Comparison of ENCODE assay signal across 19 cellular contexts in genomic region chr13:50990050-50990449, GRCh38.
"Had no signal": no experiment of that assay in that cellular context is flagged by ENCODE, and none has a peak within 500 bp of the region (broad histone marks: within the 10 kb centered on the region; RNA-seq: fewer than 3 reads in every experiment).

No MANE protein-coding gene starts in this region.

- H3K27ac Mint-ChIP-seq: activated CD4-positive, alpha-beta T cell treated with anti-CD3 and anti-CD28 coated beads, Interleukin-2, amount 10 ng/mL, durations not matched to agents 24 days and 14 days; activated CD8-positive, alpha-beta memory T cell treated with anti-CD3 and anti-CD28 coated beads, Interleukin-2, amount 10 ng/mL, durations not matched to agents 7 days and 5 days; activated naive CD4-positive, alpha-beta T cell treated with anti-CD3 and anti-CD28 coated beads, Interleukin-2, amount 50 U/mL, for 24 hours; activated T-cell treated with anti-CD3 and anti-CD28 coated beads, Interleukin-2, amount 50 U/mL, for 24 hours; T-cell; WTC11 had no signal

- H3K4me1 ChIP-seq: psoas muscle had no signal

- H3K27me3 Mint-ChIP-seq: activated CD4-positive, alpha-beta T cell treated with anti-CD3 and anti-CD28 coated beads, Interleukin-2, amount 10 ng/mL, durations not matched to agents 24 days and 14 days; activated CD8-positive, alpha-beta memory T cell treated with anti-CD3 and anti-CD28 coated beads, Interleukin-2, amount 10 ng/mL, durations not matched to agents 7 days and 5 days; activated naive CD4-positive, alpha-beta T cell treated with anti-CD3 and anti-CD28 coated beads, Interleukin-2, amount 50 U/mL, for 24 hours; activated T-cell treated with anti-CD3 and anti-CD28 coated beads, Interleukin-2, amount 50 U/mL, for 24 hours; naive thymus-derived CD4-positive, alpha-beta T cell; stimulated activated memory B cell treated with anti-CD40 and anti-IgM and Interleukin-4, amounts not matched to agents 10 μg/mL and 1 μg/mL and 100 μg/mL, for 72 hours; T-cell had no signal

- H3K36me3 Mint-ChIP-seq: stimulated activated memory B cell treated with anti-CD40 and anti-IgM and Interleukin-4, amounts not matched to agents 10 μg/mL and 1 μg/mL and 100 μg/mL, for 72 hours; T-cell had no signal

- H3K4me3 ChIP-seq: lower lobe of right lung, psoas muscle, spleen had no signal

- DNase-seq: activated CD4-positive, alpha-beta T cell treated with anti-CD3 and anti-CD28 coated beads, Interleukin-2, amount 10 ng/mL, durations not matched to agents 24 days and 14 days; activated CD8-positive, alpha-beta memory T cell treated with anti-CD3 and anti-CD28 coated beads, Interleukin-2, amount 10 ng/mL, durations not matched to agents 7 days and 5 days; activated effector memory CD4-positive, alpha-beta T cell treated with Interleukin-2 at 50 U/mL for 16 hours; activated T-cell treated with anti-CD3 and anti-CD28 coated beads, Interleukin-2, amount 50 U/mL, for 24 hours; central memory CD4-positive, alpha-beta T cell; cortex of kidney; effector memory CD4-positive, alpha-beta T cell; left cardiac atrium; lower lobe of right lung; naive thymus-derived CD4-positive, alpha-beta T cell; spleen; stimulated activated CD4-positive, alpha-beta T cell treated with anti-CD3 and anti-CD28 coated beads, Interleukin-1b, Interleukin-23, amount 100 ng/mL, for 48 hours; T-cell; T1000 had no signal

- H3K9me3 Mint-ChIP-seq: activated naive CD4-positive, alpha-beta T cell treated with anti-CD3 and anti-CD28 coated beads, Interleukin-2, amount 50 U/mL, for 24 hours; stimulated activated memory B cell treated with anti-CD40 and anti-IgM and Interleukin-4, amounts not matched to agents 10 μg/mL and 1 μg/mL and 100 μg/mL, for 72 hours had no signal

- H3K9me3 ChIP-seq: lower lobe of right lung, psoas muscle, spleen, tibial artery had no signal

- H3K27me3 ChIP-seq: spleen, tibial artery had no signal

- H3K36me3 ChIP-seq: lower lobe of right lung, spleen, tibial artery had no signal

- H3K27ac ChIP-seq: lower lobe of right lung, psoas muscle, tibial artery had no signal

- H3K4me3 Mint-ChIP-seq: activated CD4-positive, alpha-beta T cell treated with anti-CD3 and anti-CD28 coated beads, Interleukin-2, amount 10 ng/mL, durations not matched to agents 24 days and 14 days; activated CD8-positive, alpha-beta memory T cell treated with anti-CD3 and anti-CD28 coated beads, Interleukin-2, amount 10 ng/mL, durations not matched to agents 7 days and 5 days; activated naive CD4-positive, alpha-beta T cell treated with anti-CD3 and anti-CD28 coated beads, Interleukin-2, amount 50 U/mL, for 24 hours; activated T-cell treated with anti-CD3 and anti-CD28 coated beads, Interleukin-2, amount 50 U/mL, for 24 hours; naive thymus-derived CD4-positive, alpha-beta T cell; stimulated activated memory B cell treated with anti-CD40 and anti-IgM and Interleukin-4, amounts not matched to agents 10 μg/mL and 1 μg/mL and 100 μg/mL, for 72 hours; WTC11 had no signal
